1 cellular context compared by ENCODE assay signal in the genomic region with DNA sequence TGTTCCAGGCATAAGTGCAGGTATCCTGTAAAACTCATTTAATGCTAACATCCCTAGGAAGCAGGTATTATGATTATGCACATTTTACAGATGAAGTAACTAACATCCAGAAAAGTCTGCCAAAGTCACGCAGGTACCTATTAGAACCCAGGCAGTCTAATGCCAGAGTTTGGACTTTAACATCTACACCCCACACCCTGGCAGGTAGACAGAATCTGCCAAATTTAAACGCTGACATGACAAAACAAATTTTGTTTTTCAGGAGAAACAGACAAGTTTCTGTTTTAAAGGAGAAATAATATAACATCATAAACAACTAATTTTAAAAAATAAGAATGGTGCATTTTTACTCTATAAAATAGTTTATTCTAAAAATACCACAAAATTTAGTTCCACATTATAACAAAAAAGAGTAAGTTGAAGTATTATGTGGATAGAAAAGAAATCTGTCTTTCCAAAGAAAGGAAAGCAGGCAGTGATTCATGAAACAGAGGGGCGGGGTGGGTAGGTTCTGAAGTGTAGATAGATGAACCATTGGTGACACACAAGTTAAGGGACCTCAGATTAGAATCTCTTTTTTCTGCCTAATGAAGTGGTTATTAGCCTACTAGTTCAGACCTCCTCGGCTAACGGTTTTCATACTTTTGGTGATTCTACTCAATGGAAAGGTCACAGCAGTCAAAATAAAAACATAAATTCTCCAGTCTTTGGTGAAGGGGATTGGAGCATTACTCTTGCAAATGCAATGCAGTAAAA.
TF ChIP-seq lines count a peak whose summit lies in the region.

No MANE protein-coding gene starts in this region.

TF ChIP-seq in endothelial cell of umbilical vein, 7 proteins besides CTCF, POLR2A, EP300 and RAD21:
- TF ChIP-seq GATA2 (IDR thresholded peaks at IDR 0.05; ENCODE audit: insufficient read depth, insufficient read length, low read depth, low read length) (peak; percentile 46), EZH2 (IDR thresholded peaks at IDR 0.05; ENCODE audit: borderline replicate concordance, low read depth, low read length, severe bottlenecking) (no peak), MYC (IDR thresholded peaks at IDR 0.05; ENCODE audit: low read depth, low read length) (no peak), FOS (IDR thresholded peaks at IDR 0.05; ENCODE audit: borderline replicate concordance, insufficient read depth, low read length) (peak; percentile 23), JUN (IDR thresholded peaks at IDR 0.05; ENCODE audit: borderline replicate concordance, insufficient read depth, insufficient read length, low read depth) (no peak), POLR2AphosphoS5 (IDR thresholded peaks at IDR 0.05; ENCODE audit: insufficient read depth, low read depth, low read length) (no peak)
- TF ChIP-seq, protein P1, sequence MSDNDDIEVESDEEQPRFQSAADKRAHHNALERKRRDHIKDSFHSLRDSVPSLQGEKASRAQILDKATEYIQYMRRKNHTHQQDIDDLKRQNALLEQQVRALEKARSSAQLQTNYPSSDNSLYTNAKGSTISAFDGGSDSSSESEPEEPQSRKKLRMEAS (IDR thresholded peaks at IDR 0.05; ENCODE audit: insufficient read depth, insufficient read length): no peak
